In genomic region chr14:91405241-91405721, GRCh38 we compare ENCODE assay signal across 14 cellular contexts. TPM values are rescaled to one million over a fixed set of nuclear protein-coding genes. Genes with fewer than 3 reads are reported as not detected.
DNase-seq lines count a peak whose midpoint lies in the region; ATAC-seq and TF ChIP-seq lines count a peak whose summit lies in the region.
"Had no signal": no experiment of that assay in that cellular context is flagged by ENCODE, and none has a peak within 500 bp of the region (broad histone marks: within the 10 kb centered on the region; RNA-seq: fewer than 3 reads in every experiment).

No MANE protein-coding gene starts in this region.

- no peaks in the 10 kb centered on the region for H3K27me3 Mint-ChIP-seq in activated naive CD8-positive, alpha-beta T cell treated with anti-CD3 and anti-CD28 coated beads for 36 hours

- H3K36me3 Mint-ChIP-seq in activated naive CD8-positive, alpha-beta T cell treated with anti-CD3 and anti-CD28 coated beads for 36 hours, result peaks cover 54% of the 10 kb centered on the region

- intact Hi-C loops in sciatic nerve (cut with DNase I), result no loop called here

- peak overlapping the region; percentile 37; the same call in 1 of the 2 replicates for H3K4me2 ChIP-seq in DOHH2 (ENCODE audit: low read length)

- no peak overlapping the region for H3K4me3 ChIP-seq in DOHH2 (ENCODE audit: low read length)
- H3K4me3 ChIP-seq: colonic mucosa, gastroesophageal sphincter, testis had no signal

- peaks cover 73% of the 10 kb centered on the region for H3K36me3 ChIP-seq in DOHH2 (ENCODE audit: control insufficient read depth, low read length)
- H3K36me3 ChIP-seq: colonic mucosa, gastroesophageal sphincter had no signal

- peak overlapping the region; percentile 48 for H3K4me3 Mint-ChIP-seq in activated naive CD8-positive, alpha-beta T cell treated with anti-CD3 and anti-CD28 coated beads for 36 hours

- H3K4me1 Mint-ChIP-seq in activated naive CD8-positive, alpha-beta T cell treated with anti-CD3 and anti-CD28 coated beads for 36 hours, result peaks cover 89% of the 10 kb centered on the region

- H3K27ac Mint-ChIP-seq in activated naive CD8-positive, alpha-beta T cell treated with anti-CD3 and anti-CD28 coated beads for 36 hours, result peak overlapping the region; percentile 88

- H3F3A ChIP-seq in DOHH2 (ENCODE audit: control insufficient read depth, insufficient read depth), result peaks cover 15% of the 10 kb centered on the region

- peaks cover 32% of the 10 kb centered on the region for H4K20me1 ChIP-seq in DOHH2 (ENCODE audit: control insufficient read depth, insufficient read depth, low read depth, low read length)

- H3K79me2 ChIP-seq in DOHH2 (ENCODE audit: control insufficient read depth, low read length), result peaks cover 98% of the 10 kb centered on the region

- no peaks in the 10 kb centered on the region for H3K9me2 ChIP-seq in DOHH2 (replicated peaks; ENCODE audit: control insufficient read depth, low read length)

- TF ChIP-seq CTCF in DOHH2 (IDR thresholded peaks at IDR 0.05; ENCODE audit: low read depth, low read length, poor library complexity, severe bottlenecking), result no peak

- ATAC-seq in HG03520 (IDR thresholded peaks at IDR 0.05; ENCODE audit: unreplicated experiment) (no peak), sciatic nerve (no peak)
- ATAC-seq: gastroesophageal sphincter had no signal

- DNase-seq in activated CD4-positive, alpha-beta T cell treated with anti-CD3 and anti-CD28 coated beads, Interleukin-2, amount 50 U/mL, for 48 hours, result peak; percentile 72 to 77
- DNase-seq in activated naive CD8-positive, alpha-beta T cell treated with anti-CD3 and anti-CD28 coated beads for 36 hours, result peak; percentile 76
- DNase-seq in stimulated activated CD4-positive, alpha-beta T cell treated with anti-CD3 and anti-CD28 coated beads, Interleukin-4, amount 100 ng/mL, for 4 hours, result peak; percentile 64 to 71
- DNase-seq in UCSD-AML1 (lab: John Stamatoyannopoulos, UW; ENCODE audit: unreplicated experiment) (no peak), NCI-H524 (lab: John Stamatoyannopoulos, UW) (no peak), sciatic nerve (ENCODE audit: low spot score) (no peak)
- DNase-seq: C1 segment of cervical spinal cord, colonic mucosa, Karpas-422, mammary epithelial cell, testis had no signal

- peaks cover 87% of the 10 kb centered on the region for H3K4me1 ChIP-seq in DOHH2 (ENCODE audit: control insufficient read depth, low read length)

- no peaks in the 10 kb centered on the region for H3K9me3 Mint-ChIP-seq in activated naive CD8-positive, alpha-beta T cell treated with anti-CD3 and anti-CD28 coated beads for 36 hours

- no peaks in the 10 kb centered on the region for H3K27me3 ChIP-seq in DOHH2 (ENCODE audit: control insufficient read depth, low read length)
- H3K27me3 ChIP-seq: colonic mucosa, gastroesophageal sphincter, testis had no signal

- no peaks in the 10 kb centered on the region for H3K9me3 ChIP-seq in DOHH2 (ENCODE audit: control insufficient read depth, insufficient read depth, low read length)
- H3K9me3 ChIP-seq: colonic mucosa, gastroesophageal sphincter, testis had no signal

- H3K27ac ChIP-seq in DOHH2 (ENCODE audit: low read depth, low read length), result no peak overlapping the region
- H3K27ac ChIP-seq: gastroesophageal sphincter, testis had no signal

RNA-seq across cellular contexts. Expression of gene CCDC88C, which starts 12.3 kb away (rescaled TPM):
- total RNA-seq in activated naive CD8-positive, alpha-beta T cell treated with anti-CD3 and anti-CD28 coated beads for 36 hours, result 10 to 100 TPM; 55.1 to 56.7 TPM
- total RNA-seq in sciatic nerve, result 16.2 TPM

Comparison
In these comparisons a context has a peak if more than half of its experiments do, and no peak if none do; other contexts are left out.
1. DNase-seq: peak in activated CD4-positive, alpha-beta T cell treated with anti-CD3 and anti-CD28 coated beads, Interleukin-2, amount 50 U/mL, for 48 hours (2 of 2), activated naive CD8-positive, alpha-beta T cell treated with anti-CD3 and anti-CD28 coated beads for 36 hours (single experiment) and stimulated activated CD4-positive, alpha-beta T cell treated with anti-CD3 and anti-CD28 coated beads, Interleukin-4, amount 100 ng/mL, for 4 hours (2 of 2); none in UCSD-AML1 (single experiment), NCI-H524 (0 of 2) and sciatic nerve (single experiment).